28 cellular contexts compared by ENCODE assay signal in genomic region chr14:71190691-71191090, GRCh38.
"Had no signal": no experiment of that assay in that cellular context is flagged by ENCODE, and none has a peak within 500 bp of the region (broad histone marks: within the 10 kb centered on the region; RNA-seq: fewer than 3 reads in every experiment).

No MANE protein-coding gene starts in this region.

- H3K9me3 Mint-ChIP-seq: activated CD4-positive, alpha-beta T cell treated with anti-CD3 and anti-CD28 coated beads, Interleukin-2, amount 10 ng/mL, durations not matched to agents 24 days and 14 days; activated CD8-positive, alpha-beta T cell treated with anti-CD3 and anti-CD28 coated beads for 36 hours; activated naive CD4-positive, alpha-beta T cell treated with anti-CD3 and anti-CD28 coated beads, Interleukin-2, amount 50 U/mL, for 24 hours; activated T-helper 2 cell treated with anti-CD3 and anti-CD28 coated beads, Interferon-gamma antibody, Interleukin-2, Interleukin-4, amounts not matched to agents 10 μg/mL and 5 μg/mL and 100 μg/mL, durations not matched to agents 14 hours and 24 hours and 36 hours had no signal

- H3K4me1 ChIP-seq: ascending aorta had no signal

- DNase-seq: activated CD4-positive, alpha-beta T cell treated with anti-CD3 and anti-CD28 coated beads for 1 hour; activated CD4-positive, alpha-beta T cell treated with anti-CD3 and anti-CD28 coated beads, Interleukin-2, amount 10 ng/mL, durations not matched to agents 24 days and 14 days; activated CD4-positive, alpha-beta T cell treated with anti-CD3 and anti-CD28 coated beads, Interleukin-2, amount 50 U/mL, for 4 hours; activated CD4-positive, CD25-positive, alpha-beta regulatory T cell; activated CD8-positive, alpha-beta T cell treated with anti-CD3 and anti-CD28 coated beads for 36 hours; activated gamma-delta T cell; activated naive CD4-positive, alpha-beta T cell treated with Interleukin-2 at 50 U/mL for 16 hours; activated naive CD8-positive, alpha-beta T cell treated with anti-CD3 and anti-CD28 coated beads, Interleukin-2, amount 10 ng/mL, durations not matched to agents 7 days and 5 days; activated T-cell treated with anti-CD3 and anti-CD28 coated beads, Interleukin-2, amount 50 U/mL, for 1 hour; amygdala; NCI-H1092 treated with DMSO at 0.1 percent for 48 hours; NCI-H146; NCI-H187; NCI-H2029 treated with DMSO at 0.1 percent for 48 hours; NCI-H2107; NCI-H748 treated with DMSO at 0.1 percent for 48 hours; NK-92 treated with Interleukin-12 subunit alpha and Interleukin-12 subunit beta, amount 100 ng/mL, for 24 hours; PC-9; SW 1271; T1000; WERI-Rb-1 had no signal

- FAIRE-seq: RCC 7860 had no signal

- H3K9me3 ChIP-seq: ascending aorta had no signal

- H3K4me1 Mint-ChIP-seq: activated CD4-positive, alpha-beta T cell treated with anti-CD3 and anti-CD28 coated beads, Interleukin-2, amount 10 ng/mL, durations not matched to agents 24 days and 14 days; activated naive CD4-positive, alpha-beta T cell treated with anti-CD3 and anti-CD28 coated beads, Interleukin-2, amount 50 U/mL, for 24 hours; activated naive CD8-positive, alpha-beta T cell treated with anti-CD3 and anti-CD28 coated beads, Interleukin-2, amount 10 ng/mL, durations not matched to agents 7 days and 5 days had no signal

- ATAC-seq: activated CD8-positive, alpha-beta T cell treated with anti-CD3 and anti-CD28 coated beads for 36 hours; Right ventricle myocardium inferior had no signal

- H3K4me2 ChIP-seq: PC-9 had no signal

- H3K27ac ChIP-seq: ascending aorta, coronary artery, PC-9, RWPE1, WERI-Rb-1 had no signal

- H2AFZ ChIP-seq: PC-9 had no signal

- H3K27ac Mint-ChIP-seq: activated CD4-positive, alpha-beta T cell treated with anti-CD3 and anti-CD28 coated beads, Interleukin-2, amount 10 ng/mL, durations not matched to agents 24 days and 14 days; activated CD8-positive, alpha-beta T cell treated with anti-CD3 and anti-CD28 coated beads for 36 hours; activated naive CD4-positive, alpha-beta T cell treated with anti-CD3 and anti-CD28 coated beads, Interleukin-2, amount 50 U/mL, for 24 hours; activated naive CD8-positive, alpha-beta T cell treated with anti-CD3 and anti-CD28 coated beads, Interleukin-2, amount 10 ng/mL, durations not matched to agents 7 days and 5 days; activated T-helper 2 cell treated with anti-CD3 and anti-CD28 coated beads, Interferon-gamma antibody, Interleukin-2, Interleukin-4, amounts not matched to agents 10 μg/mL and 5 μg/mL and 100 μg/mL, durations not matched to agents 14 hours and 24 hours and 36 hours had no signal

- H3K4me3 ChIP-seq: ascending aorta, coronary artery, PC-9 had no signal

- H3K36me3 Mint-ChIP-seq: activated naive CD8-positive, alpha-beta T cell treated with anti-CD3 and anti-CD28 coated beads, Interleukin-2, amount 10 ng/mL, durations not matched to agents 7 days and 5 days had no signal

- H3K27me3 ChIP-seq: ascending aorta had no signal

- H3K36me3 ChIP-seq: ascending aorta, WERI-Rb-1 had no signal

- H3K4me3 Mint-ChIP-seq: activated CD4-positive, alpha-beta T cell treated with anti-CD3 and anti-CD28 coated beads, Interleukin-2, amount 10 ng/mL, durations not matched to agents 24 days and 14 days; activated CD8-positive, alpha-beta T cell treated with anti-CD3 and anti-CD28 coated beads for 36 hours; activated naive CD4-positive, alpha-beta T cell treated with anti-CD3 and anti-CD28 coated beads, Interleukin-2, amount 50 U/mL, for 24 hours; activated naive CD8-positive, alpha-beta T cell treated with anti-CD3 and anti-CD28 coated beads, Interleukin-2, amount 10 ng/mL, durations not matched to agents 7 days and 5 days had no signal
